1 cellular context compared by ENCODE assay signal in genomic region chr15:50425219-50425618, GRCh38.
TF ChIP-seq lines count a peak whose summit lies in the region.

No MANE protein-coding gene starts in this region.

TF ChIP-seq in HEK293, 187 proteins besides CTCF, POLR2A, EP300 and RAD21 (continued from another document):
- TF ChIP-seq, protein P1, sequence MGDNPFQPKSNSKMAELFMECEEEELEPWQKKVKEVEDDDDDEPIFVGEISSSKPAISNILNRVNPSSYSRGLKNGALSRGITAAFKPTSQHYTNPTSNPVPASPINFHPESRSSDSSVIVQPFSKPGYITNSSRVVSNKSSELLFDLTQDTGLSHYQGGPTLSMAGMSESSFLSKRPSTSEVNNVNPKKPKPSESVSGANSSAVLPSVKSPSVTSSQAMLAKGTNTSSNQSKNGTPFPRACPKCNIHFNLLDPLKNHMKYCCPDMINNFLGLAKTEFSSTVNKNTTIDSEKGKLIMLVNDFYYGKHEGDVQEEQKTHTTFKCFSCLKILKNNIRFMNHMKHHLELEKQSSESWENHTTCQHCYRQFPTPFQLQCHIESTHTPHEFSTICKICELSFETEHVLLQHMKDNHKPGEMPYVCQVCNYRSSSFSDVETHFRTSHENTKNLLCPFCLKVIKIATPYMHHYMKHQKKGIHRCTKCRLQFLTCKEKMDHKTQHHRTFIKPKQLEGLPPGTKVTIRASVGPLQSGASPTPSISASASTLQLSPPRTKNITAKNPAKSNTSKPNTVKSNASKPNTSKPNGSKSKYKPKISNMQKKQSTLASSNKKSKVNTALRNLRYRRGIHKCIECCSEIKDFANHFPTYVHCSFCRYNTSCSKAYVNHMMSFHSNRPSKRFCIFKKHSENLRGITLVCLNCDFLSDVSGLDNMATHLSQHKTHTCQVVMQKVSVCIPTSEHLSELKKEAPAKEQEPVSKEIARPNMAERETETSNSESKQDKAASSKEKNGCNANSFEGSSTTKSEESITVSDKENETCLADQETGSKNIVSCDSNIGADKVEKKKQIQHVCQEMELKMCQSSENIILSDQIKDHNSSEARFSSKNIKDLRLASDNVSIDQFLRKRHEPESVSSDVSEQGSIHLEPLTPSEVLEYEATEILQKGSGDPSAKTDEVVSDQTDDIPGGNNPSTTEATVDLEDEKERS (tag by site-specific recombination; IDR thresholded peaks at IDR 0.05) = no peak
- TF ChIP-seq ZNF266 (tag by site-specific recombination; IDR thresholded peaks at IDR 0.05; ENCODE audit: low read depth) (no peak), ZNF555 (tag by site-specific recombination; conservative IDR thresholded peaks at IDR 0.05) (no peak), ZNF76 (tag by site-specific recombination; IDR thresholded peaks at IDR 0.05; ENCODE audit: borderline replicate concordance, low read depth) (no peak)
TF ChIP-seq in HEK293: peak in this region for 0.
